ENCODE assay signal across 18 cellular contexts in genomic region chr14:105493921-105494605, GRCh38. TPM values are rescaled to one million over a fixed set of nuclear protein-coding genes. Genes with fewer than 3 reads are reported as not detected.
DNase-seq lines count a peak whose midpoint lies in the region; ATAC-seq, FAIRE-seq and TF ChIP-seq lines count a peak whose summit lies in the region.
"Had no signal": no experiment of that assay in that cellular context is flagged by ENCODE, and none has a peak within 500 bp of the region (broad histone marks: within the 10 kb centered on the region; RNA-seq: fewer than 3 reads in every experiment).

No MANE protein-coding gene starts in this region.

- TF ChIP-seq CTCF in right atrium auricular region (IDR thresholded peaks at IDR 0.05) (no peak), D721Med (IDR thresholded peaks at IDR 0.05; ENCODE audit: insufficient read depth, missing control alignments) (no peak)

- H3K9me3 ChIP-seq in right atrium auricular region, result no peaks in the 10 kb centered on the region
- H3K9me3 ChIP-seq: heart left ventricle, suprapubic skin had no signal

- intact Hi-C loops in Right ventricle myocardium superior (cut with DNase I), result no loop called here

- H3K4me1 Mint-ChIP-seq in central memory CD8-positive, alpha-beta T cell, result peaks cover 15% of the 10 kb centered on the region
- peaks cover 13% of the 10 kb centered on the region for H3K4me1 Mint-ChIP-seq in memory B cell

- DNase-seq in Right ventricle myocardium superior (peak; percentile 33), right atrium auricular region (ENCODE audit: low spot score) (no peak), memory B cell (ENCODE audit: low spot score in 2 of 2) (no peak), NCI-H1436 treated with DMSO at 0.1 percent for 48 hours (lab: John Stamatoyannopoulos, UW) (no peak), SHP77 treated with DMSO at 0.1 percent for 48 hours (lab: John Stamatoyannopoulos, UW) (no peak), D721Med (ENCODE audit: insufficient read length, low spot score) (no peak)
- no peak for DNase-seq in central memory CD8-positive, alpha-beta T cell (ENCODE audit: low spot score in 2 of 2)
- DNase-seq: activated CD8-positive, alpha-beta memory T cell treated with anti-CD3 and anti-CD28 coated beads, Interleukin-2, amount 10 ng/mL, durations not matched to agents 7 days and 5 days; cerebellar nuclear complex; effector memory CD4-positive, alpha-beta T cell; naive B cell; NCI-H2081; NCI-H510A had no signal

- peaks cover 47% of the 10 kb centered on the region for H3K36me3 Mint-ChIP-seq in central memory CD8-positive, alpha-beta T cell (ENCODE audit: insufficient read depth)
- peaks cover 1% of the 10 kb centered on the region for H3K36me3 Mint-ChIP-seq in memory B cell
- H3K36me3 Mint-ChIP-seq: naive B cell had no signal

- no peak overlapping the region for H3K4me3 ChIP-seq in right atrium auricular region
- H3K4me3 ChIP-seq: heart left ventricle, lung, suprapubic skin had no signal

- H3K36me3 ChIP-seq in right atrium auricular region, result no peaks in the 10 kb centered on the region

- peaks cover 0 to 24% of the 10 kb centered on the region in 2 donors for H3K4me1 ChIP-seq in right atrium auricular region

- H3K27me3 Mint-ChIP-seq in central memory CD8-positive, alpha-beta T cell, result no peaks in the 10 kb centered on the region
- H3K27me3 Mint-ChIP-seq in memory B cell, result no peaks in the 10 kb centered on the region
- H3K27me3 Mint-ChIP-seq: activated CD8-positive, alpha-beta memory T cell treated with anti-CD3 and anti-CD28 coated beads, Interleukin-2, amount 10 ng/mL, durations not matched to agents 7 days and 5 days; naive B cell had no signal

- ATAC-seq in Right ventricle myocardium superior (ENCODE audit: poor library complexity), result no peak
- ATAC-seq in central memory CD8-positive, alpha-beta T cell (replicated peaks; ENCODE audit: extremely low read depth, poor library complexity, severe bottlenecking), result no peak
- ATAC-seq in memory B cell (ENCODE audit: low read depth), result no peak
- ATAC-seq in HG03378 (IDR thresholded peaks at IDR 0.05; ENCODE audit: unreplicated experiment), result no peak
- ATAC-seq: activated CD8-positive, alpha-beta memory T cell treated with anti-CD3 and anti-CD28 coated beads, Interleukin-2, amount 10 ng/mL, durations not matched to agents 7 days and 5 days; heart left ventricle had no signal

- no peak overlapping the region for H3K27ac ChIP-seq in right atrium auricular region
- H3K27ac ChIP-seq: heart left ventricle, KMS-11, suprapubic skin had no signal

- no peak overlapping the region for H3K4me3 Mint-ChIP-seq in central memory CD8-positive, alpha-beta T cell
- no peak overlapping the region for H3K4me3 Mint-ChIP-seq in memory B cell
- H3K4me3 Mint-ChIP-seq: activated CD8-positive, alpha-beta memory T cell treated with anti-CD3 and anti-CD28 coated beads, Interleukin-2, amount 10 ng/mL, durations not matched to agents 7 days and 5 days had no signal

- H3K27ac Mint-ChIP-seq in central memory CD8-positive, alpha-beta T cell (ENCODE audit: low read depth), result peak overlapping the region; percentile 29
- peak overlapping the region; percentile 11 for H3K27ac Mint-ChIP-seq in memory B cell
- H3K27ac Mint-ChIP-seq: activated CD8-positive, alpha-beta memory T cell treated with anti-CD3 and anti-CD28 coated beads, Interleukin-2, amount 10 ng/mL, durations not matched to agents 7 days and 5 days had no signal

- no peaks in the 10 kb centered on the region for H3K27me3 ChIP-seq in right atrium auricular region
- H3K27me3 ChIP-seq: heart left ventricle, suprapubic skin had no signal

- no peaks in the 10 kb centered on the region for H3K9me3 Mint-ChIP-seq in central memory CD8-positive, alpha-beta T cell
- H3K9me3 Mint-ChIP-seq in memory B cell, result no peaks in the 10 kb centered on the region
- H3K9me3 Mint-ChIP-seq: naive B cell had no signal

- no peak for FAIRE-seq in D721Med (lab: Jason Lieb, UNC)

RNA-seq across cellular contexts. Expression of gene TEDC1, which starts 3.0 kb away (rescaled TPM):
- total RNA-seq in Right ventricle myocardium superior (6.2 TPM), right atrium auricular region (1 to 10 TPM; 3.5 to 3.9 TPM)

RNA-seq across cellular contexts. Expression of gene CRIP1, which starts 7.4 kb away (rescaled TPM):
- total RNA-seq in Right ventricle myocardium superior (71.8 TPM), right atrium auricular region (10 to 100 TPM; 42.9 to 79.2 TPM)

RNA-seq across cellular contexts. Expression of gene CRIP2, which starts 19.4 kb away (rescaled TPM):
- 1,011 TPM for total RNA-seq in Right ventricle myocardium superior
- total RNA-seq in right atrium auricular region, result 1,000 to 10,000 TPM in 1 of 2 donors, 100 to 1,000 TPM in 1; 831 to 1,272 TPM

RNA-seq across cellular contexts. Expression of gene TMEM121, which starts 32.3 kb away (rescaled TPM):
- total RNA-seq in Right ventricle myocardium superior (3.1 TPM), right atrium auricular region (1 to 10 TPM; 3.4 to 5.8 TPM)
